Comparison of ENCODE assay signal across 8 cellular contexts in genomic region chr11:6606471-6607189, GRCh38. TPM values are rescaled to one million over a fixed set of nuclear protein-coding genes. Genes with fewer than 3 reads are reported as not detected.
DNase-seq lines count a peak whose midpoint lies in the region; ATAC-seq and TF ChIP-seq lines count a peak whose summit lies in the region.

No MANE protein-coding gene starts in this region.

- CTCF ChIA-PET in Calu3 (lab: Charles Lee) (interaction anchor here (1.0 to 1.4 kb wide), 4 partner anchors 12 to 228 kb away, joined by 3 to 4 read pairs (median 3); partner anchors contain the start of genes MRPL17 and TPP1), Panc1 (lab: Charles Lee) (interaction anchor here (1.0 to 1.1 kb wide), 2 partner anchors 75 to 148 kb away, joined by 3 to 7 read pairs; no protein-coding TSS in a partner anchor)

- H3K27me3 Mint-ChIP-seq in Calu3 (ENCODE audit: unreplicated experiment), result no peaks in the 10 kb centered on the region

- peak overlapping the region; percentile 2 to 34; a peak in 3 of 4 replicates for H3K4me3 ChIP-seq in Panc1 (ENCODE audit: low read depth in 2 of 2, low read length in 2 of 2)

- DNase-seq in Calu3 (peak; percentile 95), Panc1 (ENCODE audit: low read depth, low spot score) (peak; percentile 92), anterior cingulate cortex (lab: John Stamatoyannopoulos, UW) (peak in 52 of 58 donors; percentile 35 to 84 (median 64)), left ventricle myocardium superior (peak; percentile 95), posterior vena cava (ENCODE audit: low spot score) (peak; percentile 97), D341Med (ENCODE audit: low spot score) (no peak)

- H3K4me3 Mint-ChIP-seq in Calu3 (ENCODE audit: low read depth, unreplicated experiment), result peak overlapping the region; percentile 44

- no peaks in the 10 kb centered on the region for H3K9me3 ChIP-seq in Panc1 (ENCODE audit: control insufficient read depth, insufficient read depth, low read depth, low read length)

- H3K27ac ChIP-seq in Panc1 (ENCODE audit: low read length), result peak overlapping the region; percentile 98

- peaks cover 11% of the 10 kb centered on the region for H3K36me3 Mint-ChIP-seq in Calu3 (ENCODE audit: insufficient read depth, unreplicated experiment)

- in situ Hi-C loops in Panc1 (cut with HindIII; ENCODE audit: low pct_unique_long_range_greater_than_20kb, low sequenced_read_pairs), result no loop called here

- peaks cover 57% of the 10 kb centered on the region for H3K4me1 ChIP-seq in Panc1 (ENCODE audit: control insufficient read depth, insufficient read depth, low read length)

- H3K36me3 ChIP-seq in Panc1 (ENCODE audit: control insufficient read depth, insufficient read depth, low read length), result peaks cover 29% of the 10 kb centered on the region

- H3K27me3 ChIP-seq in Panc1 (ENCODE audit: control insufficient read depth, insufficient read depth, low read length), result no peaks in the 10 kb centered on the region

- ATAC-seq in GM19351 (IDR thresholded peaks at IDR 0.05; ENCODE audit: unreplicated experiment), result peak; percentile 40
- ATAC-seq in HG03457 (IDR thresholded peaks at IDR 0.05; ENCODE audit: unreplicated experiment), result peak; percentile 43
- ATAC-seq in Panc1, result peak; percentile 80
- ATAC-seq in left ventricle myocardium superior, result peak; percentile 73

- intact Hi-C loops in Calu3 (cut with micrococcal nuclease; ENCODE audit: unreplicated experiment) (no loop called here), Panc1 (cut with micrococcal nuclease; ENCODE audit: unreplicated experiment) (loop anchor here (10.0 kb wide), 1 partner anchor 232 kb away; no protein-coding TSS in a partner anchor), left ventricle myocardium superior (cut with micrococcal nuclease) (no loop called here), posterior vena cava (cut with DNase I) (no loop called here)

- peaks cover 31% of the 10 kb centered on the region for H3K4me1 Mint-ChIP-seq in Calu3 (ENCODE audit: low read depth, unreplicated experiment)

- H3K27ac Mint-ChIP-seq in Calu3 (ENCODE audit: unreplicated experiment), result peak overlapping the region; percentile 85

- no peaks in the 10 kb centered on the region for H3K9me3 Mint-ChIP-seq in Calu3 (ENCODE audit: low read depth, unreplicated experiment)

- BruUV-seq in Calu3 (replicated peaks; lab: Mats Ljungman, UMichigan) (no TSS peak), Panc1 (replicated peaks; lab: Mats Ljungman, UMichigan) (no TSS peak)

- no peak for TF ChIP-seq CTCF in Calu3 (IDR thresholded peaks at IDR 0.05; ENCODE audit: unreplicated experiment)
- no peak for TF ChIP-seq CTCF in Panc1 (IDR thresholded peaks at IDR 0.05)

- POLR2A ChIA-PET in Panc1 (lab: Charles Lee), result no interaction called here

RNA-seq across cellular contexts. Expression of gene ILK, which starts 3.1 kb away (rescaled TPM):
- total RNA-seq in Calu3 (2022) (85.7 and 87.0 TPM in 2 replicates), Panc1 (2021; ENCODE audit: unreplicated experiment) (204 TPM), left ventricle myocardium superior (210 TPM), posterior vena cava (100 to 1,000 TPM; 340 to 384 TPM)
- 463 TPM for polyA plus RNA-seq in Panc1 (2012; ENCODE audit: insufficient read length)

RNA-seq across cellular contexts. Expression of gene RRP8, which starts 3.2 kb away (rescaled TPM):
- total RNA-seq in Calu3 (2022) (17.4 and 22.8 TPM in 2 replicates), Panc1 (2021; ENCODE audit: unreplicated experiment) (23.1 TPM), left ventricle myocardium superior (22.1 TPM), posterior vena cava (10 to 100 TPM; 16.6 to 17.6 TPM)
- polyA plus RNA-seq in Panc1 (2012; ENCODE audit: insufficient read length), result 15.3 TPM

RNA-seq across cellular contexts. Expression of gene TAF10, which starts 5.4 kb away (rescaled TPM):
- total RNA-seq in Calu3 (2022) (175 and 187 TPM in 2 replicates), Panc1 (2021; ENCODE audit: unreplicated experiment) (387 TPM), left ventricle myocardium superior (89.4 TPM), posterior vena cava (100 to 1,000 TPM in 1 of 2 donors, 10 to 100 TPM in 1; 85.9 to 107 TPM)
- polyA plus RNA-seq in Panc1 (2012; ENCODE audit: insufficient read length), result 549 TPM

RNA-seq across cellular contexts. Expression of gene TPP1, which starts 12.6 kb away (rescaled TPM):
- total RNA-seq in Calu3 (2022), result 70.6 and 71.5 TPM in 2 replicates
- total RNA-seq in Panc1 (2021; ENCODE audit: unreplicated experiment), result 200 TPM
- polyA plus RNA-seq in Panc1 (2012; ENCODE audit: insufficient read length), result 200 TPM
- total RNA-seq in left ventricle myocardium superior, result 77.7 TPM
- 100 to 1,000 TPM in 1 of 2 donors, 10 to 100 TPM in 1; 80.9 to 137 TPM for total RNA-seq in posterior vena cava

RNA-seq across cellular contexts. Expression of gene DCHS1, which starts 49.0 kb away (rescaled TPM):
- total RNA-seq in Calu3 (2022) (0.02 TPM in 1 of 2 replicates, not detected in the other), Panc1 (2021; ENCODE audit: unreplicated experiment) (2.2 TPM), left ventricle myocardium superior (8.8 TPM), posterior vena cava (10 to 100 TPM; 28.9 to 42.3 TPM)
- polyA plus RNA-seq in Panc1 (2012; ENCODE audit: insufficient read length), result 2.8 TPM
